8 cellular contexts compared by ENCODE assay signal in genomic region chr2:67182884-67183283, GRCh38.
"Had no signal": no experiment of that assay in that cellular context is flagged by ENCODE, and none has a peak within 500 bp of the region (broad histone marks: within the 10 kb centered on the region; RNA-seq: fewer than 3 reads in every experiment).

No MANE protein-coding gene starts in this region.

- DNase-seq: H9, HCEC 1CT, IMR-90, KBM-7 had no signal

- ATAC-seq: GM23338 had no signal

- H3K27ac ChIP-seq: HL-60 had no signal

- H3K4me3 ChIP-seq: GM23338 had no signal

- FAIRE-seq: H1, H54 had no signal
